In the genomic region with DNA sequence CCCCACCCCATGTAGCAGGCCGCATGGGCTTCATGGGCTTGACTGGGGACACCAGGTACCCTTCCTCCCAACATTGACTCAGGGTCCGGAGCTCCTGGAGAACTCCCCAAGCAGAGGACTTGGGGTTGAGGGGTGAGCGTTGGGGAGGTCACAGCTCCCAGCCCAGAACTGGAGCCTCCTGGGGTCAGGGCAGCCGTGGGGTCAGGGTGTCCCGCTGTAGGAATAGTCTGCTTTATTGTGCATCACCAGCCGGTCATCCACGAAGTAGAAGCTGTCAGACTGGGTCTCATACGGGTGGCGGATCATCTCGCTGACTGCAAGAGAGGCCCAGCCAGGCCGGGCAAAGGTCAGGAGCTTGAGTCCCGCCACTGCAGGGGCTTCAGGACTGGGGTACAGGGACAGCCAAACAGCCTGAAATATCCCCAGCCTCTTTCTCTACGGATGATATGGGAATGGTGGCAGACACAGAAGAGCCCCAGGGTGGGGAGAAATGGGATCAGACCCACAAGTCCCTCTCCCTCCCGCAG, we compare ENCODE assay signal across 21 cellular contexts. TPM values are rescaled to one million over a fixed set of nuclear protein-coding genes. Genes with fewer than 3 reads are reported as not detected.
DNase-seq lines count a peak whose midpoint lies in the region; ATAC-seq and TF ChIP-seq lines count a peak whose summit lies in the region.
"Had no signal": no experiment of that assay in that cellular context is flagged by ENCODE, and none has a peak within 500 bp of the region (broad histone marks: within the 10 kb centered on the region; RNA-seq: fewer than 3 reads in every experiment).

No MANE protein-coding gene starts in this region.

- H3K27ac Mint-ChIP-seq in T-helper 17 cell (peak overlapping the region; percentile 98), immature natural killer cell (peak overlapping the region in 5 of 6 donors; percentile 55 to 93 (median 89))

- H3K4me1 ChIP-seq in upper lobe of left lung, result peaks cover 15 to 40% (median 18%) of the 10 kb centered on the region in 4 donors

- TF ChIP-seq EP300 in upper lobe of left lung (IDR thresholded peaks at IDR 0.05), result no peak

- H3K9me3 ChIP-seq in T-helper 17 cell (ENCODE audit: control insufficient read depth, low read length, poor library complexity, severe bottlenecking), result no peaks in the 10 kb centered on the region
- H3K9me3 ChIP-seq in upper lobe of left lung, result no peaks in the 10 kb centered on the region
- H3K9me3 ChIP-seq: suprapubic skin had no signal

- H3K4me1 Mint-ChIP-seq in T-helper 17 cell (peaks cover 44% of the 10 kb centered on the region), immature natural killer cell (peaks cover 45 to 46% of the 10 kb centered on the region in 2 donors)

- WGBS in upper lobe of left lung, 2 donors, result 81 to 88% methylated on average over 2 to 14 of the region's 14 CpGs

- H3K36me3 ChIP-seq in upper lobe of left lung, result peaks cover 0 to 11% (median 5%) of the 10 kb centered on the region in 4 donors
- H3K36me3 ChIP-seq: brain microvascular endothelial cell had no signal

- no peaks in the 10 kb centered on the region for H3K9me3 Mint-ChIP-seq in immature natural killer cell

- TF ChIP-seq CTCF in upper lobe of left lung (IDR thresholded peaks at IDR 0.05), result no peak

- TF ChIP-seq POLR2A in upper lobe of left lung (IDR thresholded peaks at IDR 0.05), result no peak

- DNase-seq in Right ventricle myocardium inferior (ENCODE audit: missing footprints) (peak; percentile 40), left cardiac atrium (no peak), T-helper 17 cell (no peak), immature natural killer cell (no peak), upper lobe of left lung (no peak), NCI-H2029 (lab: John Stamatoyannopoulos, UW) (no peak), NCI-H510A treated with DMSO at 0.1 percent for 48 hours (lab: John Stamatoyannopoulos, UW) (no peak)
- DNase-seq: activated gamma-delta T cell; brain microvascular endothelial cell; dermis blood vessel endothelial cell; GF-D8; left ventricle myocardium superior; NCI-H2081 treated with DMSO at 0.1 percent for 48 hours; NCI-H510A; OCI-M1; stimulated activated CD4-positive, alpha-beta T cell treated with anti-CD3 and anti-CD28 coated beads, Interleukin-4, amount 100 ng/mL, for 24 hours had no signal

- H3K4me3 Mint-ChIP-seq in T-helper 17 cell (peak overlapping the region; percentile 74), immature natural killer cell (peak overlapping the region; percentile 67 to 81 (median 74))

- H3K4me3 ChIP-seq in upper lobe of left lung, result no peak overlapping the region
- H3K4me3 ChIP-seq: skin epidermis, suprapubic skin had no signal

- H3K27me3 Mint-ChIP-seq in T-helper 17 cell (no peaks in the 10 kb centered on the region), immature natural killer cell (ENCODE audit: low read depth in 3 of 3) (no peaks in the 10 kb centered on the region)

- H3K36me3 Mint-ChIP-seq in T-helper 17 cell (ENCODE audit: low read depth) (peaks cover 6% of the 10 kb centered on the region), immature natural killer cell (peaks cover 0 to 4% (median 0%) of the 10 kb centered on the region in 3 donors)

- intact Hi-C loops in Right ventricle myocardium inferior (cut with DNase I) (no loop called here), left cardiac atrium (cut with DNase I) (no loop called here)

- no peaks in the 10 kb centered on the region for H3K27me3 ChIP-seq in upper lobe of left lung
- H3K27me3 ChIP-seq: brain microvascular endothelial cell, suprapubic skin had no signal

- peak overlapping the region in 3 of 4 donors; percentile 45 to 81 (median 67) for H3K27ac ChIP-seq in upper lobe of left lung
- H3K27ac ChIP-seq: brain microvascular endothelial cell, suprapubic skin had no signal

- ATAC-seq in Right ventricle myocardium inferior (no peak), left cardiac atrium (no peak), T-helper 17 cell (no peak), upper lobe of left lung (ENCODE audit: low FRiP score in 2 of 2) (no peak), GM18861 (IDR thresholded peaks at IDR 0.05; ENCODE audit: unreplicated experiment) (no peak)
- ATAC-seq: left ventricle myocardium superior had no signal

RNA-seq across cellular contexts. Expression of gene UNC119, which starts 5.3 kb away (rescaled TPM):
- 22.2 TPM for total RNA-seq in Right ventricle myocardium inferior
- 10 to 100 TPM; 13.6 to 23.6 TPM for total RNA-seq in left cardiac atrium
- total RNA-seq in T-helper 17 cell, result 10 to 100 TPM; 87.2 to 91.9 TPM
- polyA plus RNA-seq in immature natural killer cell, result 10 to 100 TPM; 45.4 to 61.1 (median 50.4) TPM
- total RNA-seq in upper lobe of left lung, result 10 to 100 TPM; 17.0 to 43.0 (median 25.6) TPM

RNA-seq across cellular contexts. Expression of gene PIGS, which starts 24.2 kb away (rescaled TPM):
- total RNA-seq in Right ventricle myocardium inferior (41.1 TPM), left cardiac atrium (10 to 100 TPM; 39.9 to 41.4 TPM), T-helper 17 cell (10 to 100 TPM; 44.5 to 50.9 TPM), upper lobe of left lung (10 to 100 TPM; 36.7 to 69.6 (median 58.1) TPM)
- polyA plus RNA-seq in immature natural killer cell, result 100 to 1,000 TPM in 1 of 3 donors, 10 to 100 TPM in 2; 71.7 to 135 (median 96.8) TPM

RNA-seq across cellular contexts. Expression of gene ALDOC, which starts 29.5 kb away (rescaled TPM):
- total RNA-seq in Right ventricle myocardium inferior (396 TPM), left cardiac atrium (100 to 1,000 TPM; 138 to 164 TPM), T-helper 17 cell (10 to 100 TPM; 16.7 to 24.5 TPM), upper lobe of left lung (10 to 100 TPM in 5 of 6 donors, 1 to 10 TPM in 1; 6.3 to 19.2 (median 14.2) TPM)
- polyA plus RNA-seq in immature natural killer cell, result 10 to 100 TPM; 50.9 to 80.1 (median 53.2) TPM

RNA-seq across cellular contexts. Expression of gene FOXN1, which starts 41.0 kb away (rescaled TPM):
- not detected for total RNA-seq in Right ventricle myocardium inferior
- not detected for total RNA-seq in left cardiac atrium
- total RNA-seq in T-helper 17 cell, result not detected
- not detected for polyA plus RNA-seq in immature natural killer cell
- total RNA-seq in upper lobe of left lung, result under 1 TPM in 2 of 6 donors, not detected in 4; 0.07 to 0.54 TPM
- total RNA-seq: dermis blood vessel endothelial cell, H4, left ventricle myocardium superior, SK-MEL-5 had no signal

RNA-seq across cellular contexts. Expression of gene SPAG5, which starts 51.7 kb away (rescaled TPM):
- total RNA-seq in Right ventricle myocardium inferior (1.6 TPM), left cardiac atrium (1 to 10 TPM in 1 of 2 donors, under 1 TPM in 1; 0.97 to 2.7 TPM), T-helper 17 cell (10 to 100 TPM; 19.2 to 31.5 TPM), upper lobe of left lung (10 to 100 TPM in 1 of 6 donors, 1 to 10 TPM in 5; 4.4 to 34.6 (median 7.4) TPM)
- polyA plus RNA-seq in immature natural killer cell, result 1 to 10 TPM in 2 of 3 donors, under 1 TPM in 1; 0.73 to 4.1 (median 3.2) TPM

Comparison
In these comparisons a context has a peak if more than half of its experiments do, and no peak if none do; other contexts are left out.
1. RNA of gene ALDOC, which starts 29.5 kb away (total RNA-seq): 396 TPM in Right ventricle myocardium inferior (single experiment) and 138 to 164 TPM in left cardiac atrium; 16.7 to 24.5 TPM in T-helper 17 cell and 6.3 to 19.2 TPM in upper lobe of left lung; every median in the first group is over 4 times any median in the second.